12 cellular contexts compared by ENCODE assay signal in genomic region chr15:66805207-66805975, GRCh38.
"Had no signal": no experiment of that assay in that cellular context is flagged by ENCODE, and none has a peak within 500 bp of the region (broad histone marks: within the 10 kb centered on the region; RNA-seq: fewer than 3 reads in every experiment).

No MANE protein-coding gene starts in this region.

- H3K36me3 Mint-ChIP-seq: activated CD4-positive, alpha-beta memory T cell treated with anti-CD3 and anti-CD28 coated beads for 36 hours; activated naive CD8-positive, alpha-beta T cell treated with anti-CD3 and anti-CD28 coated beads for 36 hours had no signal

- ATAC-seq: activated T-cell treated with anti-CD3 and anti-CD28 coated beads, Interleukin-2, amount 50 U/mL, for 4 hours; pancreas had no signal

- H3K4me3 ChIP-seq: cardiac muscle cell, pancreas, testis had no signal

- H3K27me3 ChIP-seq: cardiac muscle cell, pancreas, testis had no signal

- H3K36me3 ChIP-seq: cardiac muscle cell, pancreas had no signal

- H3K27ac Mint-ChIP-seq: activated CD4-positive, alpha-beta memory T cell treated with anti-CD3 and anti-CD28 coated beads for 36 hours; activated naive CD8-positive, alpha-beta T cell treated with anti-CD3 and anti-CD28 coated beads for 36 hours; nephron progenitor cell had no signal

- H3K9me3 Mint-ChIP-seq: activated CD4-positive, alpha-beta memory T cell treated with anti-CD3 and anti-CD28 coated beads for 36 hours; activated naive CD8-positive, alpha-beta T cell treated with anti-CD3 and anti-CD28 coated beads for 36 hours; activated T-cell treated with anti-CD3 and anti-CD28 coated beads, Interleukin-2, amount 50 U/mL, for 4 hours had no signal

- H3K4me3 Mint-ChIP-seq: activated CD4-positive, alpha-beta memory T cell treated with anti-CD3 and anti-CD28 coated beads for 36 hours; activated naive CD8-positive, alpha-beta T cell treated with anti-CD3 and anti-CD28 coated beads for 36 hours; activated T-cell treated with anti-CD3 and anti-CD28 coated beads, Interleukin-2, amount 50 U/mL, for 4 hours; nephron progenitor cell had no signal

- H3K27me3 Mint-ChIP-seq: activated CD4-positive, alpha-beta memory T cell treated with anti-CD3 and anti-CD28 coated beads for 36 hours; activated naive CD8-positive, alpha-beta T cell treated with anti-CD3 and anti-CD28 coated beads for 36 hours had no signal

- H3K9me3 ChIP-seq: pancreas, testis had no signal

- H3K27ac ChIP-seq: cardiac muscle cell, pancreas, testis had no signal

- DNase-seq: activated CD4-positive, alpha-beta memory T cell treated with anti-CD3 and anti-CD28 coated beads for 36 hours; activated CD4-positive, alpha-beta T cell treated with anti-CD3 and anti-CD28 coated beads for 1 hour; activated gamma-delta T cell; activated naive CD8-positive, alpha-beta T cell treated with anti-CD3 and anti-CD28 coated beads for 36 hours; activated T-cell treated with anti-CD3 and anti-CD28 coated beads, Interleukin-2, amount 50 U/mL, for 4 hours; hippocampal formation; nephron progenitor cell; pancreas; stimulated activated naive CD4-positive, alpha-beta T cell treated with Interleukin-2 at 50 U/mL for 16 hours; T-helper 9 cell; testis had no signal

- H3K4me1 Mint-ChIP-seq: activated naive CD8-positive, alpha-beta T cell treated with anti-CD3 and anti-CD28 coated beads for 36 hours had no signal
